In the genomic region with DNA sequence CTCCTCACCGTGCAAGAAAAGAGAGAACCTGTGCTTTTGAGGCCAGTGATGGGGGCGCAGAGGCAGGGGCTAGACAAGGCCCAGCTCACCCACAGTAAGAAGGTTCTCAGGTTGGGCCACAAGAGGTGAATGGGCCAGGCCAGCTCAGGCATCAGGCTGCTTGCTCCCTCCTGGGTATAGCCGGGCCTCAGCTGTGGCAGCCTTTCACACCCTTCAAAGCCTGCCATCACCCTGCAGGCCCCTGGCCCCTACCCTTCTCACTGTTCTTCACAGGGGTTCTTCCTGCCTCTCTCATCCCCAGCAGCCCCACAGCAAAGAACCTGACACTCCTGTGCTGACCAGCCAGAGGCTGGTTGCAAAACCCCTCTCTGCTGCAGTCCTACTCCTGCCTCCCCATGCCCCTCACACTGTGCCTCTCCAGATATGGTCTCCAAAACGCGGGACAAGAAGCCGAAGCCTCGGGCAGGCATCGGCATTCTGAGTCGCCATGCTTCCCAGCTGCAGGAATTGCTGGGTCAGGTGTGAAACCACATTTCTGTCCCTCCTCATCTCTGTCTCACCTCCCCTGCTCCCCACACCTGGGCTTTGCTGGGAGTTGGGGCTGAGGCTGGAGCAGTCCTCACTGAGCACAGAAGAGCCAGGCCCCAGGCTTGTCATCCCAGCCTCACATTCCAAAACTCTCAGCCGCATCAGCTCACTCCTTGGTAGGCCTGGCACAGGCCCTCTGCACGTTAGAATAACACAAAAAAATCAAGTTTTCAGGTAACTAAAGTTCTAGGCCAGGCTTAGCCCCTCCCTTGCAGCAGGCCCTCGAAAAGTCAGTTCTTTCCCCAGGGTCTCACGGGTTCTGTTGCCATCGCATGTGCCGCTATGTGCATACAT, we compare ENCODE assay signal across 33 cellular contexts. TPM values are rescaled to one million over a fixed set of nuclear protein-coding genes. Genes with fewer than 3 reads are reported as not detected.
A peak's percentile ranks its signal among the peaks of the same experiment; 100 is the strongest.
DNase-seq lines count a peak whose midpoint lies in the region; ATAC-seq, FAIRE-seq and TF ChIP-seq lines count a peak whose summit lies in the region.
"Had no signal": no experiment of that assay in that cellular context is flagged by ENCODE, and none has a peak within 500 bp of the region (broad histone marks: within the 10 kb centered on the region; RNA-seq: fewer than 3 reads in every experiment).

No MANE protein-coding gene starts in this region.

- H3F3A ChIP-seq in SK-N-SH (replicated peaks; ENCODE audit: insufficient read depth), result no peaks in the 10 kb centered on the region

- H2AFZ ChIP-seq in astrocyte (ENCODE audit: low read depth, low read length) (peak overlapping the region; percentile 84), SK-N-SH (ENCODE audit: low read depth) (no peak overlapping the region)

- intact Hi-C loops in Right ventricle myocardium inferior (cut with DNase I) (no loop called here), upper lobe of right lung (cut with DNase I) (no loop called here)

- no peaks in the 10 kb centered on the region for H3K79me1 ChIP-seq in mesendoderm (ENCODE audit: low read length)

- H3K79me2 ChIP-seq in astrocyte (ENCODE audit: insufficient read depth, low read length) (no peaks in the 10 kb centered on the region), mesendoderm (ENCODE audit: control insufficient read depth, insufficient read depth, low read length) (no peaks in the 10 kb centered on the region), SK-N-SH (ENCODE audit: insufficient read depth) (no peaks in the 10 kb centered on the region)

- TF ChIP-seq CTCF in cardiac muscle cell (IDR thresholded peaks at IDR 0.05; ENCODE audit: low read depth, low read length) (no peak), astrocyte (IDR thresholded peaks at IDR 0.05; ENCODE audit: insufficient read depth, low read depth, low read length) (no peak), upper lobe of right lung (IDR thresholded peaks at IDR 0.05) (no peak), SK-N-SH (IDR thresholded peaks at IDR 0.05) (no peak)

- H2AK5ac ChIP-seq in mesendoderm (ENCODE audit: low read length), result no peak overlapping the region

- no peaks in the 10 kb centered on the region for H3K9me2 ChIP-seq in SK-N-SH

- H3K36me3 ChIP-seq in cardiac muscle cell, result no peaks in the 10 kb centered on the region
- H3K36me3 ChIP-seq in astrocyte (ENCODE audit: insufficient read depth, low read length), result no peaks in the 10 kb centered on the region
- H3K36me3 ChIP-seq in mesendoderm (ENCODE audit: control insufficient read depth, insufficient read depth, low read length), result no peaks in the 10 kb centered on the region
- no peaks in the 10 kb centered on the region for H3K36me3 ChIP-seq in upper lobe of right lung
- H3K36me3 ChIP-seq in SK-N-SH (replicated peaks in 1 of 2; ENCODE audit: control insufficient read depth in 1 of 2, insufficient read depth in 2 of 2, low read length in 1 of 2), result no peaks in the 10 kb centered on the region
- H3K36me3 ChIP-seq: right atrium auricular region, uterus had no signal

- no peak for TF ChIP-seq EP300 in SK-N-SH (IDR thresholded peaks at IDR 0.05; ENCODE audit: borderline replicate concordance in 1 of 2, low read depth in 1 of 2, low read length in 1 of 2)

- H3K9me3 ChIP-seq in cardiac muscle cell (ENCODE audit: low read depth) (no peaks in the 10 kb centered on the region), astrocyte (ENCODE audit: insufficient read depth, low read depth, low read length) (no peaks in the 10 kb centered on the region), upper lobe of right lung (no peaks in the 10 kb centered on the region), SK-N-SH (no peaks in the 10 kb centered on the region)
- H3K9me3 ChIP-seq: right atrium auricular region, uterus had no signal

- H2BK120ac ChIP-seq in mesendoderm (ENCODE audit: low read depth, low read length), result no peak overlapping the region

- H3K4me2 ChIP-seq in astrocyte (ENCODE audit: low read length) (peak overlapping the region; percentile 35), mesendoderm (ENCODE audit: low read length) (no peak overlapping the region), SK-N-SH (no peak overlapping the region)

- TF ChIP-seq RAD21 in SK-N-SH (IDR thresholded peaks at IDR 0.05; ENCODE audit: low read length), result no peak

- POLR2A ChIA-PET in SK-N-SH (lab: Yijun Ruan, JAX), result no interaction called here

- H2BK15ac ChIP-seq in mesendoderm (replicated peaks; ENCODE audit: low read depth), result no peak overlapping the region

- H3K4me3 ChIP-seq in cardiac muscle cell (no peak overlapping the region), astrocyte (ENCODE audit: insufficient read depth, low read depth, low read length) (no peak overlapping the region), mesendoderm (ENCODE audit: low read length) (no peak overlapping the region), upper lobe of right lung (no peak overlapping the region), SK-N-SH (ENCODE audit: low read depth in 2 of 2, low read length in 1 of 2) (no peak overlapping the region)
- H3K4me3 ChIP-seq: right atrium auricular region, uterus had no signal

- DNase-seq in cardiac muscle cell (ENCODE audit: low read depth in 1 of 2, low spot score in 1 of 2), result no peak
- DNase-seq in Right ventricle myocardium inferior (ENCODE audit: missing footprints), result no peak
- DNase-seq in astrocyte (ENCODE audit: low read depth), result no peak
- DNase-seq in mesendoderm, result peak; percentile 61
- peak; percentile 34 for DNase-seq in upper lobe of right lung
- no peak for DNase-seq in SK-N-SH
- DNase-seq: activated CD4-positive, alpha-beta T cell treated with anti-CD3 and anti-CD28 coated beads, Interleukin-2, amount 10 ng/mL, durations not matched to agents 24 days and 14 days; activated gamma-delta T cell treated with Interleukin-2 at 50 U/mL for 16 hours; activated T-cell treated with anti-CD3 and anti-CD28 coated beads, Interleukin-2, amount 50 U/mL, for 24 hours; CD8-positive, alpha-beta T cell; cerebellar nuclear complex; DMS 273 treated with DMSO at 0.1 percent for 48 hours; natural killer cell; NCI-H1105; NCI-H526 treated with DMSO at 0.1 percent for 48 hours; SIG-M5; stimulated activated CD4-positive, alpha-beta T cell treated with anti-CD3 and anti-CD28 coated beads, Interleukin-12 subunit alpha, Interleukin-12 subunit beta, amount 100 ng/mL, for 4 hours; stimulated activated CD4-positive, alpha-beta T cell treated with anti-CD3 and anti-CD28 coated beads, Interleukin-4, amount 100 ng/mL, for 24 hours; SW 1271; T-helper 9 cell had no signal

- WGBS in mesendoderm (ENCODE audit: extremely low coverage, insufficient coverage, low lambda C conversion rate), result no CpG with 5 or more reads among the region's 15 CpGs
- WGBS in SK-N-SH (ENCODE audit: low lambda C conversion rate), result 90% methylated on average over 13 of the region's 15 CpGs

- CTCF ChIA-PET in SK-N-SH (lab: Yijun Ruan, JAX), result interaction anchor here (1.3 to 1.7 kb wide), 2 partner anchors 44 to 57 kb away, joined by 6 to 11 read pairs; no protein-coding TSS in a partner anchor

- H4K20me1 ChIP-seq in astrocyte (ENCODE audit: insufficient read depth, low read length), result no peaks in the 10 kb centered on the region
- H4K20me1 ChIP-seq in SK-N-SH (ENCODE audit: insufficient read depth), result no peaks in the 10 kb centered on the region

- H3K36me3 Mint-ChIP-seq in astrocyte (ENCODE audit: low read depth, unreplicated experiment), result no peaks in the 10 kb centered on the region
- H3K36me3 Mint-ChIP-seq: CD8-positive, alpha-beta T cell; natural killer cell had no signal

- no peak overlapping the region for H3K9ac ChIP-seq in astrocyte (ENCODE audit: low read length)
- no peak overlapping the region for H3K9ac ChIP-seq in mesendoderm (ENCODE audit: low read length)
- H3K9ac ChIP-seq in SK-N-SH, result no peak overlapping the region
- H3K9ac ChIP-seq: parathyroid adenoma had no signal

- FAIRE-seq in astrocyte (lab: Jason Lieb, UNC), result no peak

- no peak overlapping the region for H3K23ac ChIP-seq in mesendoderm (ENCODE audit: low read length)

- H3K56ac ChIP-seq in mesendoderm (ENCODE audit: low read length), result peak overlapping the region; percentile 11

- H3K27me3 Mint-ChIP-seq in astrocyte (ENCODE audit: low read depth, unreplicated experiment), result peaks cover 33% of the 10 kb centered on the region

- H4K5ac ChIP-seq in mesendoderm (ENCODE audit: low read length), result no peak overlapping the region

- H3K27ac Mint-ChIP-seq in astrocyte (ENCODE audit: unreplicated experiment), result peak overlapping the region; percentile 50
- H3K27ac Mint-ChIP-seq: activated CD4-positive, alpha-beta T cell treated with anti-CD3 and anti-CD28 coated beads, Interleukin-2, amount 10 ng/mL, durations not matched to agents 24 days and 14 days; activated T-cell treated with anti-CD3 and anti-CD28 coated beads, Interleukin-2, amount 50 U/mL, for 24 hours; CD8-positive, alpha-beta T cell; natural killer cell; stimulated activated effector memory CD8-positive, alpha-beta T cell treated with anti-CD3 and anti-CD28 coated beads, Interleukin-12 subunit alpha, Interleukin-12 subunit beta, amount 100 ng/mL, for 72 hours had no signal

- H3K4me1 Mint-ChIP-seq in astrocyte (ENCODE audit: low read depth, unreplicated experiment), result peaks cover 11% of the 10 kb centered on the region
- H3K4me1 Mint-ChIP-seq: activated CD4-positive, alpha-beta T cell treated with anti-CD3 and anti-CD28 coated beads, Interleukin-2, amount 10 ng/mL, durations not matched to agents 24 days and 14 days; natural killer cell had no signal

- no peaks in the 10 kb centered on the region for H3K27me3 ChIP-seq in cardiac muscle cell
- H3K27me3 ChIP-seq in astrocyte (ENCODE audit: insufficient read depth, low read length), result no peaks in the 10 kb centered on the region
- H3K27me3 ChIP-seq in mesendoderm (ENCODE audit: insufficient read depth, low read length, poor library complexity), result no peaks in the 10 kb centered on the region
- no peaks in the 10 kb centered on the region for H3K27me3 ChIP-seq in upper lobe of right lung
- no peaks in the 10 kb centered on the region for H3K27me3 ChIP-seq in SK-N-SH (ENCODE audit: insufficient read depth)
- H3K27me3 ChIP-seq: right atrium auricular region, uterus had no signal

- no peak overlapping the region for H3K4me3 Mint-ChIP-seq in astrocyte (ENCODE audit: unreplicated experiment)
- H3K4me3 Mint-ChIP-seq: activated CD4-positive, alpha-beta T cell treated with anti-CD3 and anti-CD28 coated beads, Interleukin-2, amount 10 ng/mL, durations not matched to agents 24 days and 14 days; activated T-cell treated with anti-CD3 and anti-CD28 coated beads, Interleukin-2, amount 50 U/mL, for 24 hours; CD8-positive, alpha-beta T cell; natural killer cell; stimulated activated effector memory CD8-positive, alpha-beta T cell treated with anti-CD3 and anti-CD28 coated beads, Interleukin-12 subunit alpha, Interleukin-12 subunit beta, amount 100 ng/mL, for 72 hours had no signal

- ATAC-seq in Right ventricle myocardium inferior (no peak), upper lobe of right lung (no peak), HG03460 (IDR thresholded peaks at IDR 0.05; ENCODE audit: unreplicated experiment) (no peak), HG03469 (IDR thresholded peaks at IDR 0.05; ENCODE audit: unreplicated experiment) (no peak)
- ATAC-seq: CD8-positive, alpha-beta T cell; natural killer cell; Panc1 had no signal

- H3K27ac ChIP-seq in cardiac muscle cell, result peak overlapping the region; percentile 5
- H3K27ac ChIP-seq in astrocyte (ENCODE audit: low read depth, low read length), result no peak overlapping the region
- H3K27ac ChIP-seq in mesendoderm (ENCODE audit: low read depth, low read length), result no peak overlapping the region
- no peak overlapping the region for H3K27ac ChIP-seq in upper lobe of right lung
- no peak overlapping the region for H3K27ac ChIP-seq in SK-N-SH (ENCODE audit: low read depth in 2 of 2, low read length in 1 of 2)
- H3K27ac ChIP-seq: parathyroid adenoma, right atrium auricular region, uterus, VCaP had no signal

- no peak overlapping the region for H3K4ac ChIP-seq in mesendoderm (ENCODE audit: low read depth, low read length)

- H4K8ac ChIP-seq in mesendoderm (ENCODE audit: low read depth, low read length), result no peak overlapping the region

- H3K9me3 Mint-ChIP-seq in astrocyte (ENCODE audit: unreplicated experiment), result peaks cover 1% of the 10 kb centered on the region
- H3K9me3 Mint-ChIP-seq: activated CD4-positive, alpha-beta T cell treated with anti-CD3 and anti-CD28 coated beads, Interleukin-2, amount 10 ng/mL, durations not matched to agents 24 days and 14 days; activated T-cell treated with anti-CD3 and anti-CD28 coated beads, Interleukin-2, amount 50 U/mL, for 24 hours; CD8-positive, alpha-beta T cell; natural killer cell; stimulated activated effector memory CD8-positive, alpha-beta T cell treated with anti-CD3 and anti-CD28 coated beads, Interleukin-12 subunit alpha, Interleukin-12 subunit beta, amount 100 ng/mL, for 72 hours had no signal

- no peak overlapping the region for H2BK5ac ChIP-seq in mesendoderm (ENCODE audit: low read length)

- H3K18ac ChIP-seq in mesendoderm (ENCODE audit: low read length), result no peak overlapping the region

- H3K4me1 ChIP-seq in cardiac muscle cell (ENCODE audit: low read depth), result peaks cover 23% of the 10 kb centered on the region
- peaks cover 9% of the 10 kb centered on the region for H3K4me1 ChIP-seq in astrocyte (ENCODE audit: insufficient read depth, low read length)
- peaks cover 8% of the 10 kb centered on the region for H3K4me1 ChIP-seq in mesendoderm (ENCODE audit: control insufficient read depth, low read depth, low read length)
- H3K4me1 ChIP-seq in upper lobe of right lung, result no peaks in the 10 kb centered on the region
- H3K4me1 ChIP-seq in SK-N-SH (ENCODE audit: control insufficient read depth in 1 of 2, insufficient read depth in 2 of 2, low read depth in 1 of 2, low read length in 1 of 2), result peaks cover 0 to 7% of the 10 kb centered on the region in 2 experiments; a peak in 1 of 4 replicates
- H3K4me1 ChIP-seq: right atrium auricular region, uterus had no signal

RNA-seq across cellular contexts. Expression of a gene that starts 6.9 kb away (rescaled TPM):
- total RNA-seq in cardiac muscle cell (0.06 TPM in 1 of 2 replicates, not detected in the other), Right ventricle myocardium inferior (20.5 TPM), astrocyte (0.10 and 0.18 TPM in 2 replicates), upper lobe of right lung (1.2 TPM)
- polyA plus RNA-seq in cardiac muscle cell (0.49 TPM in 1 of 2 replicates, not detected in the other), SK-N-SH (2012; rRNA removed) (6.3 and 11.3 TPM in 2 replicates)
- 0.27 TPM for polyA plus RNA-seq in mesendoderm (2013, experiment 1 of 2)
- polyA plus RNA-seq in mesendoderm (2013, experiment 2 of 2), result 0.11 TPM
- polyA plus RNA-seq in SK-N-SH (2012; cell fraction: cytosol; rRNA removed), result 4.6 and 6.9 TPM in 2 replicates
- 3.7 and 4.8 TPM in 2 replicates for polyA plus RNA-seq in SK-N-SH (2012; cell fraction: nucleus; rRNA removed)
- total RNA-seq: A172; CD8-positive, alpha-beta T cell; glomerular endothelial cell; MCF 10A had no signal

RNA-seq across cellular contexts. Expression of a gene that starts 40.0 kb away (rescaled TPM):
- total RNA-seq in cardiac muscle cell (not detected in 2 replicates), Right ventricle myocardium inferior (not detected), astrocyte (not detected in 2 replicates), upper lobe of right lung (not detected)
- polyA plus RNA-seq in cardiac muscle cell (not detected in 2 replicates), SK-N-SH (2012; rRNA removed) (not detected in 2 replicates)
- not detected for polyA plus RNA-seq in mesendoderm (2013, experiment 1 of 2)
- not detected for polyA plus RNA-seq in mesendoderm (2013, experiment 2 of 2)
- polyA plus RNA-seq in SK-N-SH (2012; cell fraction: cytosol; rRNA removed), result not detected in 2 replicates
- not detected in 2 replicates for polyA plus RNA-seq in SK-N-SH (2012; cell fraction: nucleus; rRNA removed)
- total RNA-seq: A172; activated CD4-positive, alpha-beta T cell treated with anti-CD3 and anti-CD28 coated beads, Interleukin-2, amount 10 ng/mL, durations not matched to agents 24 days and 14 days; CD8-positive, alpha-beta T cell; glomerular endothelial cell; liver; MCF 10A; natural killer cell; temporal lobe; uterus had no signal
- polyA plus RNA-seq: liver had no signal

RNA-seq across cellular contexts. Expression of a gene that starts 51.1 kb away (rescaled TPM):
- total RNA-seq in cardiac muscle cell, result 1.6 TPM in 1 of 2 replicates, not detected in the other
- 0.56 and 0.74 TPM in 2 replicates for polyA plus RNA-seq in cardiac muscle cell
- 0.81 TPM for total RNA-seq in Right ventricle myocardium inferior
- total RNA-seq in astrocyte, result not detected in 2 replicates
- polyA plus RNA-seq in mesendoderm (2013, experiment 1 of 2), result 0.17 TPM
- polyA plus RNA-seq in mesendoderm (2013, experiment 2 of 2), result 0.11 TPM
- total RNA-seq in upper lobe of right lung, result 14.3 TPM
- polyA plus RNA-seq in SK-N-SH (2012; rRNA removed), result 0.08 and 0.10 TPM in 2 replicates
- not detected in 2 replicates for polyA plus RNA-seq in SK-N-SH (2012; cell fraction: cytosol; rRNA removed)
- polyA plus RNA-seq in SK-N-SH (2012; cell fraction: nucleus; rRNA removed), result 0.06 TPM in 1 of 2 replicates, not detected in the other
- total RNA-seq: activated CD4-positive, alpha-beta T cell treated with anti-CD3 and anti-CD28 coated beads, Interleukin-2, amount 10 ng/mL, durations not matched to agents 24 days and 14 days; CD8-positive, alpha-beta T cell; glomerular endothelial cell; liver; MCF 10A; natural killer cell had no signal
- polyA plus RNA-seq: liver had no signal

Comparison
In these comparisons a context has a peak if more than half of its experiments do, and no peak if none do; other contexts are left out.
1. DNase-seq: peak in mesendoderm (single experiment) and upper lobe of right lung (single experiment); none in cardiac muscle cell (0 of 2), Right ventricle myocardium inferior (single experiment), astrocyte (single experiment) and SK-N-SH (single experiment).